ENCODE assay signal across 8 cellular contexts in genomic region chr4:185209031-185209851, GRCh38. TPM values are rescaled to one million over a fixed set of nuclear protein-coding genes. Genes with fewer than 3 reads are reported as not detected.
DNase-seq lines count a peak whose midpoint lies in the region; ATAC-seq and TF ChIP-seq lines count a peak whose summit lies in the region.

SNX25 (plus strand) TSS chr4:185209598; CDS start chr4:185209827, 229 bp downstream.

- peaks cover 44% of the 10 kb centered on the region for H3K4me1 ChIP-seq in CD4-positive, alpha-beta memory T cell (ENCODE audit: insufficient read depth, low read length)
- H3K4me1 ChIP-seq in PC-9 (replicated peaks; ENCODE audit: insufficient read depth) (peaks cover 23% of the 10 kb centered on the region), esophagus squamous epithelium (peaks cover 13 to 40% (median 13%) of the 10 kb centered on the region in 3 donors)

- TF ChIP-seq CTCF in PC-9 (conservative IDR thresholded peaks at IDR 0.05) (no peak), esophagus squamous epithelium (IDR thresholded peaks at IDR 0.05) (peak in 4 of 6 experiments; percentile 28 to 40 (median 32))

- peak in 3 of 4 donors; percentile 76 to 97 (median 96) for TF ChIP-seq POLR2A in esophagus squamous epithelium (IDR thresholded peaks at IDR 0.05)

- CTCF ChIA-PET in CD4-positive, alpha-beta memory T cell (lab: Charles Lee; ENCODE audit: partially characterized antibody) = interaction anchor here (0.6 to 1.4 kb wide), 3 partner anchors 25 to 218 kb away, joined by 3 read pairs; no protein-coding TSS in a partner anchor
- CTCF ChIA-PET in PC-9 (lab: Charles Lee) = interaction anchor here (0.6 kb wide), 1 partner anchor 188 kb away, joined by 4 read pairs; the partner anchor contains the start of gene ANKRD37

- intact Hi-C loops in CD4-positive, alpha-beta memory T cell (cut with micrococcal nuclease) = loop anchor here (1.0 to 10.0 kb wide), 2 partner anchors 262 to 386 kb away; partner anchors contain the start of gene CCDC110
- intact Hi-C loops in PC-9 (cut with micrococcal nuclease; ENCODE audit: unreplicated experiment) (loop anchor here (1.0 to 10.0 kb wide), 3 partner anchors 187 to 386 kb away; partner anchors contain the start of genes ANKRD37 and CCDC110), esophagus squamous epithelium (cut with DNase I) (loop anchor here (10.0 kb wide), 1 partner anchor 186 kb away; the partner anchor contains the start of genes ANKRD37 and LRP2BP)

- TSS peak; percentile 55 for BruUV-seq in PC-9 (replicated peaks; lab: Mats Ljungman, UMichigan)

- H3K36me3 Mint-ChIP-seq in CD4-positive, alpha-beta memory T cell = peaks cover 0 to 14% of the 10 kb centered on the region in 2 donors
- no peaks in the 10 kb centered on the region for H3K36me3 Mint-ChIP-seq in activated T-cell treated with anti-CD3 and anti-CD28 coated beads, Interleukin-2, amount 50 U/mL, for 72 hours (ENCODE audit: insufficient read depth in 2 of 2)
- no peaks in the 10 kb centered on the region for H3K36me3 Mint-ChIP-seq in stimulated activated effector memory CD8-positive, alpha-beta T cell treated with anti-CD3 and anti-CD28 coated beads, Interleukin-12 subunit alpha, Interleukin-12 subunit beta, amount 100 ng/mL, for 72 hours

- H3K79me2 ChIP-seq in PC-9 (ENCODE audit: low read depth) = peaks cover 16% of the 10 kb centered on the region; the same call in 1 of the 2 replicates

- 3 to 4% methylated on average over 16 to 20 of the region's 72 CpGs for WGBS in esophagus squamous epithelium, 2 donors

- H3K4me1 Mint-ChIP-seq in CD4-positive, alpha-beta memory T cell = peaks cover 33 to 62% (median 49%) of the 10 kb centered on the region in 4 donors
- peaks cover 56% of the 10 kb centered on the region for H3K4me1 Mint-ChIP-seq in activated T-cell treated with anti-CD3 and anti-CD28 coated beads, Interleukin-2, amount 50 U/mL, for 72 hours (ENCODE audit: low read depth)
- peaks cover 52% of the 10 kb centered on the region for H3K4me1 Mint-ChIP-seq in stimulated activated effector memory CD8-positive, alpha-beta T cell treated with anti-CD3 and anti-CD28 coated beads, Interleukin-12 subunit alpha, Interleukin-12 subunit beta, amount 100 ng/mL, for 72 hours

- H3K27me3 ChIP-seq in CD4-positive, alpha-beta memory T cell (ENCODE audit: insufficient read depth, low read length) = no peaks in the 10 kb centered on the region
- H3K27me3 ChIP-seq in PC-9 (ENCODE audit: insufficient read depth, low read depth) = no peaks in the 10 kb centered on the region
- no peaks in the 10 kb centered on the region for H3K27me3 ChIP-seq in esophagus squamous epithelium

- peak; percentile 84 to 88 (median 86) for DNase-seq in CD4-positive, alpha-beta memory T cell
- DNase-seq in PC-9 = peak; percentile 75 to 93
- peak; percentile 92 to 95 for DNase-seq in activated T-cell treated with anti-CD3 and anti-CD28 coated beads, Interleukin-2, amount 50 U/mL, for 72 hours
- DNase-seq in esophagus squamous epithelium (lab: John Stamatoyannopoulos, UW) = peak; percentile 14
- DNase-seq in myocyte (ENCODE audit: low read depth) = peak; percentile 85
- DNase-seq in stimulated activated effector memory CD8-positive, alpha-beta T cell treated with anti-CD3 and anti-CD28 coated beads, Interleukin-12 subunit alpha, Interleukin-12 subunit beta, amount 100 ng/mL, for 72 hours (ENCODE audit: low spot score in 2 of 2) = peak; percentile 87 to 92

- H2AFZ ChIP-seq in PC-9 = peak within 1 kb of the TSS; percentile 81

- H3K27ac Mint-ChIP-seq in CD4-positive, alpha-beta memory T cell = peak within 1 kb of the TSS; percentile 92 to 98 (median 93)
- peak within 1 kb of the TSS; percentile 52 for H3K27ac Mint-ChIP-seq in activated T-cell treated with anti-CD3 and anti-CD28 coated beads, Interleukin-2, amount 50 U/mL, for 72 hours
- peak within 1 kb of the TSS; percentile 60 for H3K27ac Mint-ChIP-seq in stimulated activated effector memory CD8-positive, alpha-beta T cell treated with anti-CD3 and anti-CD28 coated beads, Interleukin-12 subunit alpha, Interleukin-12 subunit beta, amount 100 ng/mL, for 72 hours

- H3K36me3 ChIP-seq in CD4-positive, alpha-beta memory T cell (ENCODE audit: insufficient read depth, low read length) = no peaks in the 10 kb centered on the region
- H3K36me3 ChIP-seq in PC-9 (ENCODE audit: low read depth) (no peaks in the 10 kb centered on the region), esophagus squamous epithelium (no peaks in the 10 kb centered on the region)

- no peaks in the 10 kb centered on the region for H4K20me1 ChIP-seq in PC-9 (ENCODE audit: insufficient read depth)

- H3K4me3 ChIP-seq in CD4-positive, alpha-beta memory T cell (ENCODE audit: low read length in 2 of 2) = peak within 1 kb of the TSS; percentile 57 to 59
- H3K4me3 ChIP-seq in PC-9 (peak within 1 kb of the TSS; percentile 80), esophagus squamous epithelium (peak within 1 kb of the TSS; percentile 64 to 83 (median 80))

- H3K4me2 ChIP-seq in PC-9 = peak within 1 kb of the TSS; percentile 88

- no peaks in the 10 kb centered on the region for H3K9me3 ChIP-seq in CD4-positive, alpha-beta memory T cell (ENCODE audit: control insufficient read depth in 1 of 2, low read length in 2 of 2)
- H3K9me3 ChIP-seq in PC-9 (ENCODE audit: insufficient read depth, low read depth) = no peaks in the 10 kb centered on the region
- no peaks in the 10 kb centered on the region for H3K9me3 ChIP-seq in esophagus squamous epithelium

- H3K27me3 Mint-ChIP-seq in CD4-positive, alpha-beta memory T cell = no peaks in the 10 kb centered on the region
- H3K27me3 Mint-ChIP-seq in activated T-cell treated with anti-CD3 and anti-CD28 coated beads, Interleukin-2, amount 50 U/mL, for 72 hours (ENCODE audit: low read depth) = peaks cover 10% of the 10 kb centered on the region

- peak within 1 kb of the TSS; percentile 92 to 96 (median 93) for H3K4me3 Mint-ChIP-seq in CD4-positive, alpha-beta memory T cell
- H3K4me3 Mint-ChIP-seq in activated T-cell treated with anti-CD3 and anti-CD28 coated beads, Interleukin-2, amount 50 U/mL, for 72 hours = peak within 1 kb of the TSS; percentile 95 to 96
- peak within 1 kb of the TSS; percentile 83 for H3K4me3 Mint-ChIP-seq in stimulated activated effector memory CD8-positive, alpha-beta T cell treated with anti-CD3 and anti-CD28 coated beads, Interleukin-12 subunit alpha, Interleukin-12 subunit beta, amount 100 ng/mL, for 72 hours

- H3K9me2 ChIP-seq in PC-9 (ENCODE audit: insufficient read depth) = no peaks in the 10 kb centered on the region

- ATAC-seq in GM19395 (IDR thresholded peaks at IDR 0.05; ENCODE audit: unreplicated experiment) (peak; percentile 63), HG03521 (IDR thresholded peaks at IDR 0.05; ENCODE audit: unreplicated experiment) (peak; percentile 77)
- peak; percentile 94 to 96 for ATAC-seq in activated T-cell treated with anti-CD3 and anti-CD28 coated beads, Interleukin-2, amount 50 U/mL, for 72 hours (replicated peaks in 1 of 2)
- peak; percentile 96 for ATAC-seq in stimulated activated effector memory CD8-positive, alpha-beta T cell treated with anti-CD3 and anti-CD28 coated beads, Interleukin-12 subunit alpha, Interleukin-12 subunit beta, amount 100 ng/mL, for 72 hours

- POLR2A ChIA-PET in CD4-positive, alpha-beta memory T cell (lab: Charles Lee; ENCODE audit: partially characterized antibody) = interaction anchor here (0.6 to 3.2 kb wide), 22 partner anchors 8 to 735 kb away, joined by 3 to 35 read pairs (median 4); partner anchors contain the start of genes ANKRD37, CENPU, IRF2 and LRP2BP
- POLR2A ChIA-PET in PC-9 (lab: Charles Lee; ENCODE audit: unreplicated experiment) = interaction anchor here (0.6 to 0.7 kb wide), 2 partner anchors 20 to 47 kb away, joined by 3 to 4 read pairs; no protein-coding TSS in a partner anchor

- peaks cover 0 to 2% (median 0%) of the 10 kb centered on the region in 8 donors for H3K9me3 Mint-ChIP-seq in CD4-positive, alpha-beta memory T cell
- H3K9me3 Mint-ChIP-seq in activated T-cell treated with anti-CD3 and anti-CD28 coated beads, Interleukin-2, amount 50 U/mL, for 72 hours = no peaks in the 10 kb centered on the region
- no peaks in the 10 kb centered on the region for H3K9me3 Mint-ChIP-seq in stimulated activated effector memory CD8-positive, alpha-beta T cell treated with anti-CD3 and anti-CD28 coated beads, Interleukin-12 subunit alpha, Interleukin-12 subunit beta, amount 100 ng/mL, for 72 hours

- peak within 1 kb of the TSS; percentile 46 for H3K27ac ChIP-seq in CD4-positive, alpha-beta memory T cell (ENCODE audit: low read depth, low read length)
- H3K27ac ChIP-seq in PC-9 (peak within 1 kb of the TSS; percentile 55), esophagus squamous epithelium (peak within 1 kb of the TSS; percentile 81 to 96 (median 92))

- peaks cover 5% of the 10 kb centered on the region for H3F3A ChIP-seq in PC-9 (ENCODE audit: insufficient read depth, low read depth)

RNA-seq across cellular contexts. Expression of gene SNX25, which starts in this region (rescaled TPM):
- 10 to 100 TPM; 23.0 to 24.5 TPM for total RNA-seq in CD4-positive, alpha-beta memory T cell
- 1 to 10 TPM; 3.5 to 8.4 TPM for polyA plus RNA-seq in CD4-positive, alpha-beta memory T cell
- total RNA-seq in PC-9 (2021) (18.0 and 20.1 TPM in 2 replicates), esophagus squamous epithelium (10 to 100 TPM in 1 of 4 donors, 1 to 10 TPM in 3; 5.5 to 18.9 (median 7.5) TPM), myocyte (12.9 and 16.7 TPM in 2 replicates)
- 10 to 100 TPM; 15.8 to 17.9 TPM for total RNA-seq in activated T-cell treated with anti-CD3 and anti-CD28 coated beads, Interleukin-2, amount 50 U/mL, for 72 hours
- polyA plus RNA-seq in myocyte (2012) = 7.1 TPM

Comparison
In these comparisons a context has a peak if more than half of its experiments do, and no peak if none do; other contexts are left out.
1. Peak in every context shown above with its lines: DNase-seq, ATAC-seq, H3K4me3 ChIP-seq and H3K27ac ChIP-seq.
2. DNase-seq: peak in every context shown above with its lines; median percentile 94 in activated T-cell treated with anti-CD3 and anti-CD28 coated beads, Interleukin-2, amount 50 U/mL, for 72 hours; 90 in stimulated activated effector memory CD8-positive, alpha-beta T cell treated with anti-CD3 and anti-CD28 coated beads, Interleukin-12 subunit alpha, Interleukin-12 subunit beta, amount 100 ng/mL, for 72 hours; 86 in CD4-positive, alpha-beta memory T cell; 85 in myocyte; 84 in PC-9; 14 in esophagus squamous epithelium.